In the genomic region with DNA sequence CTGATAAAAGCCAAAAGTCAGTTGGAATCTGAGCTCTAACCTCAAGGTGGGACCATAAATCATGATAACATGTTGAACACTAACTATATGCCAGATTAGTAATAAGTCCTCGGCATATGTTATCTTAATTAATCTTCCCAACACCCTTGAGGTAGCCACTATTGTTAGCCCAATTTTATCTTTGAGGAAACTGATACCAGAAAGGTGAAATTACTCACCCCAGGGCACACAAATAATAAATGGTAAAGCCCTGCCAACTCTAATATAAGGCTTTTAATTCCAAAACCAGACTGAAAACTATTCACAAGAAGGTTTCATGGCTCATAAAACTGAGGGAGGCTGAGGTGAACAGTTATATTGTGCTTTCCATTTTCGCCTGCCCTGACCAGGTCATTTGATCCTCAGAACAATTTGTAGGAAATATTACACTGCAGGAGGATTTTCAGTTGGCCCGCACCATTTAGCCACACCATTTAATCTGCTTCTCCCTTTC, we compare ENCODE assay signal across 21 cellular contexts.
"Had no signal": no experiment of that assay in that cellular context is flagged by ENCODE, and none has a peak within 500 bp of the region (broad histone marks: within the 10 kb centered on the region; RNA-seq: fewer than 3 reads in every experiment).

No MANE protein-coding gene starts in this region.

- H3K4me3 ChIP-seq: heart right ventricle, left ventricle myocardium inferior, lung, neural progenitor cell, ovary, right lobe of liver, stomach, thoracic aorta, transverse colon had no signal

- ATAC-seq: heart right ventricle; natural killer cell treated with Interleukin-12 subunit alpha and Interleukin-12 subunit beta and Interleukin-15 and Interleukin-18, amount 100 ng/mL, for 72 hours; right lobe of liver; stimulated activated naive B cell treated with anti-CD40 and anti-IgM and Interleukin-4, amounts not matched to agents 10 μg/mL and 1 μg/mL and 100 μg/mL, for 72 hours had no signal

- DNase-seq: effector memory CD4-positive, alpha-beta T cell; heart right ventricle; hypothalamus; islet precursor cell; left ventricle myocardium inferior; mesenchymal stem cell; midbrain; nucleus accumbens; ovary; right lobe of liver; stimulated activated CD4-positive, alpha-beta T cell treated with anti-CD3 and anti-CD28 coated beads, Interleukin-15, amount 100 ng/mL, for 24 hours; stimulated activated CD4-positive, alpha-beta T cell treated with anti-CD3 and anti-CD28 coated beads, Interleukin-1b, Interleukin-23, amount 100 ng/mL, for 48 hours; stimulated activated CD4-positive, alpha-beta T cell treated with anti-CD3 and anti-CD28 coated beads, Interleukin-4, amount 100 ng/mL, for 4 hours; stimulated activated naive B cell treated with anti-CD40 and anti-IgM and Interleukin-4, amounts not matched to agents 10 μg/mL and 1 μg/mL and 100 μg/mL, for 72 hours; stomach; substantia nigra; transverse colon had no signal

- H3K4me1 ChIP-seq: right lobe of liver, transverse colon had no signal

- H3K36me3 ChIP-seq: heart right ventricle, left ventricle myocardium inferior, neural progenitor cell, ovary, right lobe of liver, stomach, thoracic aorta, transverse colon had no signal

- H3K9me3 ChIP-seq: heart right ventricle, left ventricle myocardium inferior, ovary, right lobe of liver, stomach, thoracic aorta, transverse colon had no signal

- H3K27ac ChIP-seq: heart right ventricle, left ventricle myocardium inferior, neural progenitor cell, ovary, right lobe of liver, stomach, thoracic aorta, transverse colon had no signal

- H3K27me3 ChIP-seq: heart right ventricle, neural progenitor cell, ovary, right lobe of liver, stomach, transverse colon had no signal
